ENCODE assay signal across 9 cellular contexts in genomic region chr16:71230122-71230845, GRCh38. TPM values are rescaled to one million over a fixed set of nuclear protein-coding genes. Genes with fewer than 3 reads are reported as not detected.
DNase-seq lines count a peak whose midpoint lies in the region; ATAC-seq and TF ChIP-seq lines count a peak whose summit lies in the region.
"Had no signal": no experiment of that assay in that cellular context is flagged by ENCODE, and none has a peak within 500 bp of the region (broad histone marks: within the 10 kb centered on the region; RNA-seq: fewer than 3 reads in every experiment).

TSS of gene HYDIN (minus strand) at chr16:71230722. CDS start at chr16:71186895, 43,827 bp downstream.

- POLR2A ChIA-PET in WTC11 (lab: Charles Lee) = no interaction called here

- no peak within 1 kb of the TSS for H3K27ac Mint-ChIP-seq in WTC11

- ATAC-seq in WTC11 (peak; percentile 99), GM18511 (IDR thresholded peaks at IDR 0.05; ENCODE audit: unreplicated experiment) (no peak)

- H3K27me3 Mint-ChIP-seq in WTC11 (ENCODE audit: low read depth) = peaks cover 33% of the 10 kb centered on the region

- peaks cover 42% of the 10 kb centered on the region for H3K9me3 Mint-ChIP-seq in WTC11

- CTCF ChIA-PET in WTC11 (lab: Charles Lee) = interaction anchor here (1.0 to 1.4 kb wide), 3 partner anchors 15 to 81 kb away, joined by 3 to 7 read pairs (median 6); no protein-coding TSS in a partner anchor

- no peaks in the 10 kb centered on the region for H3K36me3 ChIP-seq in tibial artery

- peaks cover 5% of the 10 kb centered on the region for H3K4me1 Mint-ChIP-seq in WTC11
- H3K4me1 Mint-ChIP-seq: central memory CD8-positive, alpha-beta T cell had no signal

- no peak for TF ChIP-seq EP300 in Ishikawa (IDR thresholded peaks at IDR 0.05; ENCODE audit: borderline replicate concordance)

- peaks cover 0 to 12% (median 3%) of the 10 kb centered on the region in 3 donors for H3K9me3 ChIP-seq in tibial artery

- no peak within 1 kb of the TSS for H3K27ac ChIP-seq in tibial artery

- no peaks in the 10 kb centered on the region for H3K4me1 ChIP-seq in tibial artery

- peaks cover 0 to 5% of the 10 kb centered on the region in 2 donors for H3K27me3 ChIP-seq in tibial artery

- TF ChIP-seq CTCF in WTC11 (IDR thresholded peaks at IDR 0.05) (no peak), retinal pigment epithelial cell (conservative IDR thresholded peaks at IDR 0.05; ENCODE audit: low read depth, low read length) (no peak), tibial artery (IDR thresholded peaks at IDR 0.05) (no peak)

- intact Hi-C loops in tibial artery (cut with DNase I; ENCODE audit: low total_unique reads) = no loop called here

- H3K4me3 Mint-ChIP-seq in WTC11 = peak within 1 kb of the TSS; percentile 90
- H3K4me3 Mint-ChIP-seq: central memory CD8-positive, alpha-beta T cell had no signal

- TF ChIP-seq RAD21 in Ishikawa (IDR thresholded peaks at IDR 0.05; ENCODE audit: low read depth) = no peak

- H3K4me3 ChIP-seq in retinal pigment epithelial cell (ENCODE audit: low read length) (peak within 1 kb of the TSS; percentile 73), tibial artery (no peak within 1 kb of the TSS)

- DNase-seq in COLO668 (lab: John Stamatoyannopoulos, UW; ENCODE audit: unreplicated experiment) = peak; percentile 85
- peak; percentile 96 for DNase-seq in WTC11 (ENCODE audit: low spot score)
- peak; percentile 8 for DNase-seq in hepatic stellate cell (ENCODE audit: low spot score)
- DNase-seq in retinal pigment epithelial cell (ENCODE audit: low read depth) = peak; percentile 37
- no peak for DNase-seq in tibial artery
- no peak for DNase-seq in HuH-7.5 (ENCODE audit: low spot score)

- H3K36me3 Mint-ChIP-seq in WTC11 = peaks cover 39% of the 10 kb centered on the region

TF ChIP-seq in Ishikawa, 13 proteins besides CTCF, POLR2A, EP300 and RAD21:
- TF ChIP-seq TCF12 (IDR thresholded peaks at IDR 0.05; ENCODE audit: low read depth) = no peak
- TF ChIP-seq NFIC (IDR thresholded peaks at IDR 0.05) = no peak
- no peak for TF ChIP-seq REST (IDR thresholded peaks at IDR 0.05; ENCODE audit: low read depth)
- TF ChIP-seq EGR1 (IDR thresholded peaks at IDR 0.05) = no peak
- no peak for TF ChIP-seq TAF1 (IDR thresholded peaks at IDR 0.05; ENCODE audit: low read depth)
- TF ChIP-seq CEBPB (IDR thresholded peaks at IDR 0.05) = no peak
- no peak for TF ChIP-seq USF1 (IDR thresholded peaks at IDR 0.05)
- peak; percentile 40 for TF ChIP-seq MAX (IDR thresholded peaks at IDR 0.05)

TF ChIP-seq in WTC11, 78 proteins besides CTCF, POLR2A, EP300 and RAD21:
- 0 out of 2 replicates have a peak, but pooled peaks have one; percentile 46 for TF ChIP-seq ETV6 (CRISPR knock-in tag; IDR thresholded peaks at IDR 0.05)
- TF ChIP-seq SMAD4 (CRISPR knock-in tag; IDR thresholded peaks at IDR 0.05) = no peak
- TF ChIP-seq MAX (CRISPR knock-in tag; IDR thresholded peaks at IDR 0.05) = peak; percentile 56; the same call in 1 of the 2 replicates
- TF ChIP-seq NFYB (CRISPR knock-in tag; conservative IDR thresholded peaks at IDR 0.05; ENCODE audit: low read depth) = peak; percentile 91
- peak; percentile 20; the same call in 1 of the 2 replicates for TF ChIP-seq USF2 (CRISPR knock-in tag; IDR thresholded peaks at IDR 0.05)
- no peak for TF ChIP-seq OVOL2 (CRISPR knock-in tag; IDR thresholded peaks at IDR 0.05; ENCODE audit: borderline replicate concordance)
- TF ChIP-seq ARID4B (CRISPR knock-in tag; IDR thresholded peaks at IDR 0.05; ENCODE audit: borderline replicate concordance) = peak; percentile 38; the same call in 1 of the 2 replicates
- peak; percentile 78 for TF ChIP-seq FOXK1 (CRISPR knock-in tag; IDR thresholded peaks at IDR 0.05)
- TF ChIP-seq FOXP4 (CRISPR knock-in tag; IDR thresholded peaks at IDR 0.05) = 0 out of 2 replicates have a peak, but pooled peaks have one; percentile 40
TF ChIP-seq in WTC11: peak in this region for 7.

RNA-seq across cellular contexts. Expression of gene HYDIN, which starts in this region (rescaled TPM):
- total RNA-seq in WTC11 (2021) = 2.6 to 3.3 TPM (median 3.0 TPM) in 3 replicates

Comparison
In these comparisons a context has a peak if more than half of its experiments do, and no peak if none do; other contexts are left out.
1. DNase-seq: peak in COLO668 (single experiment), WTC11 (single experiment), hepatic stellate cell (single experiment) and retinal pigment epithelial cell (single experiment); none in tibial artery (0 of 2) and HuH-7.5 (single experiment).